12 cellular contexts compared by ENCODE assay signal in genomic region chrX:129706395-129707072, GRCh38. TPM values are rescaled to one million over a fixed set of nuclear protein-coding genes. Genes with fewer than 3 reads are reported as not detected.
A peak's percentile ranks its signal among the peaks of the same experiment; 100 is the strongest.
DNase-seq lines count a peak whose midpoint lies in the region; ATAC-seq and TF ChIP-seq lines count a peak whose summit lies in the region.
"Had no signal": no experiment of that assay in that cellular context is flagged by ENCODE, and none has a peak within 500 bp of the region (broad histone marks: within the 10 kb centered on the region; RNA-seq: fewer than 3 reads in every experiment).

No MANE protein-coding gene starts in this region.

- H3K9me3 Mint-ChIP-seq in activated naive CD8-positive, alpha-beta T cell treated with anti-CD3 and anti-CD28 coated beads for 36 hours = peaks cover 3% of the 10 kb centered on the region

- TF ChIP-seq CTCF in choroid plexus epithelial cell (conservative IDR thresholded peaks at IDR 0.05; ENCODE audit: low read depth, low read length) = no peak

- ATAC-seq in GM19455 (IDR thresholded peaks at IDR 0.05; ENCODE audit: unreplicated experiment) (no peak), GM21717 (IDR thresholded peaks at IDR 0.05; ENCODE audit: unreplicated experiment) (no peak), HG03196 (IDR thresholded peaks at IDR 0.05; ENCODE audit: unreplicated experiment) (no peak)

- DNase-seq in DMS153 treated with DMSO at 0.1 percent for 48 hours (lab: John Stamatoyannopoulos, UW; ENCODE audit: unreplicated experiment) (peak; percentile 56), NCI-H2107 (lab: John Stamatoyannopoulos, UW) (peak; percentile 49), choroid plexus epithelial cell (ENCODE audit: low read depth) (peak; percentile 35), nucleus accumbens (lab: John Stamatoyannopoulos, UW) (peak in 54 of 56 donors; percentile 2 to 90 (median 72))
- no peak for DNase-seq in activated naive CD8-positive, alpha-beta T cell treated with anti-CD3 and anti-CD28 coated beads for 36 hours
- DNase-seq: activated naive CD4-positive, alpha-beta T cell treated with anti-CD3 and anti-CD28 coated beads for 36 hours; effector CD4-positive, alpha-beta T cell; naive B cell; NCI-H1930 had no signal

- no peaks in the 10 kb centered on the region for H3K4me1 Mint-ChIP-seq in activated naive CD8-positive, alpha-beta T cell treated with anti-CD3 and anti-CD28 coated beads for 36 hours

- H3K27me3 Mint-ChIP-seq in activated naive CD8-positive, alpha-beta T cell treated with anti-CD3 and anti-CD28 coated beads for 36 hours = no peaks in the 10 kb centered on the region

- no peaks in the 10 kb centered on the region for H3K36me3 Mint-ChIP-seq in activated naive CD8-positive, alpha-beta T cell treated with anti-CD3 and anti-CD28 coated beads for 36 hours

- no peak overlapping the region for H3K27ac Mint-ChIP-seq in activated naive CD8-positive, alpha-beta T cell treated with anti-CD3 and anti-CD28 coated beads for 36 hours
- H3K27ac Mint-ChIP-seq: activated naive CD4-positive, alpha-beta T cell treated with anti-CD3 and anti-CD28 coated beads for 36 hours; naive B cell had no signal

- no peak overlapping the region for H3K4me3 ChIP-seq in choroid plexus epithelial cell (ENCODE audit: low read depth, low read length)

- H3K4me3 Mint-ChIP-seq in activated naive CD8-positive, alpha-beta T cell treated with anti-CD3 and anti-CD28 coated beads for 36 hours = no peak overlapping the region
- H3K4me3 Mint-ChIP-seq: activated naive CD4-positive, alpha-beta T cell treated with anti-CD3 and anti-CD28 coated beads for 36 hours; naive B cell had no signal

RNA-seq across cellular contexts. Expression of gene XPNPEP2, which starts 32.2 kb away (rescaled TPM):
- under 1 TPM; 0.12 to 0.32 TPM for total RNA-seq in activated naive CD8-positive, alpha-beta T cell treated with anti-CD3 and anti-CD28 coated beads for 36 hours

RNA-seq across cellular contexts. Expression of gene APLN, which starts 51.8 kb away (rescaled TPM):
- 1 to 10 TPM; 2.4 to 2.6 TPM for total RNA-seq in activated naive CD8-positive, alpha-beta T cell treated with anti-CD3 and anti-CD28 coated beads for 36 hours
